21 cellular contexts compared by ENCODE assay signal in the genomic region with DNA sequence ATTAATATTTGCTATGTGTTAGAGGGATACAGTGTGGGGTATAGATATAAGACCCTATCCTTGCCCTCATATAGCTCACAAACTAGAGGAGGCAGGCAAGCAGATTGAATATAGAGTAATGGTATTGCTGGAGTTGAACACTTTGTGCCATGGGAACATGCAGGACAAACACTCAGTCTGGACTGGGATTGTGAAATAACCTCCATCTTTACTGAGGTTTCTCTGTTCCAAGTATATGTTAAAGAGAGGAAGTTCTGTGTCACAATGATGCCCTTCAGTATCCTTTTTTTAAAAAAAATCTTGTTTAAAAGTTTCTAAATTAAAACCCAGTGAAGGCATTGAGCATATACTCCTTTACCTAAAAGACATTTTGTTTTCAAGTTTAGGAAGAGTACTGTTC. TPM values are rescaled to one million over a fixed set of nuclear protein-coding genes. Genes with fewer than 3 reads are reported as not detected.
"Had no signal": no experiment of that assay in that cellular context is flagged by ENCODE, and none has a peak within 500 bp of the region (broad histone marks: within the 10 kb centered on the region; RNA-seq: fewer than 3 reads in every experiment).

No MANE protein-coding gene starts in this region.

- H3K4me3 ChIP-seq: ascending aorta, breast epithelium, gastroesophageal sphincter, heart right ventricle, prostate gland, transverse colon had no signal

- DNase-seq: activated CD4-positive, alpha-beta T cell treated with anti-CD3 and anti-CD28 coated beads for 1 hour; activated CD4-positive, alpha-beta T cell treated with anti-CD3 and anti-CD28 coated beads, Interleukin-2, amount 50 U/mL, for 4 hours; activated naive CD4-positive, alpha-beta T cell treated with Interleukin-2 at 50 U/mL for 16 hours; activated naive CD8-positive, alpha-beta T cell treated with anti-CD3 and anti-CD28 coated beads, Interleukin-2, amount 50 U/mL, for 24 hours; activated T-cell treated with anti-CD3 and anti-CD28 coated beads for 4 hours; dermis blood vessel endothelial cell; effector memory CD8-positive, alpha-beta T cell; heart right ventricle; left colon; midbrain; right cardiac atrium; stimulated activated naive CD8-positive, alpha-beta T cell treated with anti-CD3 and anti-CD28 coated beads, Interleukin-15, Interleukin-2, amounts not matched to agents 100 U/mL and 50 U/mL, for 24 hours; transverse colon had no signal

RNA-seq across cellular contexts. Expression of gene FABP2, which starts 8.7 kb away (rescaled TPM):
- total RNA-seq: ascending aorta, breast epithelium, cerebellum, dermis blood vessel endothelial cell, gastroesophageal sphincter, lung microvascular endothelial cell, neural crest cell, osteoblast, prostate gland, right cardiac atrium had no signal
